Comparison of ENCODE assay signal across 19 cellular contexts in the genomic region with DNA sequence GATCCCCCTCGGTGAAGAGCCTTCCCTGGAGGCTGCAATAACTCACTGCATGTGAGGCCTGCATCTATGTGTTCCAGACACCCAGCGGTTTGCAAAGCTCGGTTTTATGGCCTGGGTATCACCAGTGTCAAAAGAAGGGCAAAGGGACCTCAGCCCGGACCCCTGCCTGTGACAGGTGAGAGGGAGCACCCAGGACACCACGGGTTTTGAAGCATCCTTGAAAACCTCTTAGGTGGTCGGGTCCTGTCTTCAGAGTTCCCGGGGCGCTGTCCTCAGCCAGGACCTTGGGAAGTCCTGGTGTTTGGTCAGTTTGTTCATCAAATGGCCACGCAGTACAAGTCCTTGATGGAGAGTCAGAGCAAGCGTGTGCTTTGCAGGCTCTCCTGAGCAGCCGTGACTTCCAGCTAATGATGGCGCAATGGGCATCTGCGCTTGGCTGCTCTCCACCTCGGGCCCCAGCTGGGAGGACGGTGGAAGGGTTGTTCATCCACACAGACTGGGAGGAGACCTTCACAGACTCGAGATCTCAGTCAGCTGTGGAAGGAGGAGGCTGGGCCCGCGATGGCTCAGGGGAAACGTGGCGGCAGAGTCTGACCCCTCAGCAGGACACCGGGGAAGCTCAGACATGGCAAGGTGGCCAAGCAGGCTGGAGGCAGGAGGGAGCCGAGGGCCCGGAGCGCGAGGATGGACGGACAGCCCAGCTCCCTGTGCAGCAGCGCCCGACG.
DNase-seq lines count a peak whose midpoint lies in the region; ATAC-seq and TF ChIP-seq lines count a peak whose summit lies in the region.
"Had no signal": no experiment of that assay in that cellular context is flagged by ENCODE, and none has a peak within 500 bp of the region (broad histone marks: within the 10 kb centered on the region; RNA-seq: fewer than 3 reads in every experiment).

No MANE protein-coding gene starts in this region.

- H3K9ac ChIP-seq in IMR-90 (ENCODE audit: low read depth, low read length): no peak overlapping the region

- H2BK15ac ChIP-seq in IMR-90 (ENCODE audit: low read depth, low read length): no peak overlapping the region

- H3K27ac ChIP-seq in IMR-90 (ENCODE audit: insufficient read depth, low read length): no peak overlapping the region
- H3K27ac ChIP-seq: colonic mucosa, epithelial cell of prostate, Peyer's patch, sigmoid colon, suprapubic skin, VCaP had no signal

- dilution Hi-C loops in IMR-90 (cut with HindIII; ENCODE audit: low sequenced_read_pairs, unreplicated experiment): no loop called here

- no peaks in the 10 kb centered on the region for H3K36me3 Mint-ChIP-seq in nephron progenitor cell (ENCODE audit: low read depth)

- ATAC-seq in IMR-90 (ENCODE audit: low read depth): peak; percentile 17; the same call in 1 of the 2 replicates
- no peak for ATAC-seq in GM21825 (IDR thresholded peaks at IDR 0.05; ENCODE audit: unreplicated experiment)
- ATAC-seq in GM19324 (IDR thresholded peaks at IDR 0.05; ENCODE audit: low FRiP score, unreplicated experiment): no peak
- ATAC-seq: activated CD8-positive, alpha-beta T cell treated with anti-CD3 and anti-CD28 coated beads for 36 hours had no signal

- DNase-seq in BJ (ENCODE audit: low read depth) (peak; percentile 10), IMR-90 (peak; percentile 55), fibroblast of gingiva (ENCODE audit: low read depth) (peak; percentile 32), nephron progenitor cell (no peak), AG08396 (ENCODE audit: low spot score) (no peak)
- DNase-seq: activated CD8-positive, alpha-beta T cell treated with anti-CD3 and anti-CD28 coated beads for 36 hours; colonic mucosa; DMS153; MM.1S; NCI-H2029 treated with DMSO at 0.1 percent for 48 hours; occipital lobe; Peyer's patch; sigmoid colon; stimulated activated CD4-positive, alpha-beta T cell treated with anti-CD3 and anti-CD28 coated beads, Interleukin-4, amount 100 ng/mL, for 4 hours had no signal

- TF ChIP-seq RAD21 in IMR-90 (IDR thresholded peaks at IDR 0.05; ENCODE audit: low read length): no peak

- H3K4me2 ChIP-seq in IMR-90 (ENCODE audit: low read depth, low read length): no peak overlapping the region

- no peak for TF ChIP-seq POLR2A in IMR-90 (IDR thresholded peaks at IDR 0.05; ENCODE audit: low read depth, low read length)

- H3K4me1 Mint-ChIP-seq in nephron progenitor cell: peaks cover 9% of the 10 kb centered on the region

- no peak overlapping the region for H4K91ac ChIP-seq in IMR-90 (ENCODE audit: insufficient read depth, low read depth, low read length)

- intact Hi-C loops in IMR-90 (cut with micrococcal nuclease): no loop called here

- POLR2A ChIA-PET in BJ (lab: Charles Lee): no interaction called here
- POLR2A ChIA-PET in IMR-90 (lab: Charles Lee; ENCODE audit: unreplicated experiment): no interaction called here

- H3K23ac ChIP-seq in IMR-90 (ENCODE audit: low read depth, low read length): no peak overlapping the region

- no peak overlapping the region for H2BK5ac ChIP-seq in IMR-90 (ENCODE audit: low read depth, low read length, poor library complexity, severe bottlenecking)

- no peak overlapping the region for H4K8ac ChIP-seq in IMR-90 (ENCODE audit: low read depth in 2 of 2, low read length in 2 of 2)

- H2BK20ac ChIP-seq in IMR-90 (ENCODE audit: low read depth, low read length): 0 out of 2 replicates have a peak overlapping the region, but pooled peaks have one; percentile 44

- in situ Hi-C loops in IMR-90 (cut with MboI; ENCODE audit: low sequenced_read_pairs): no loop called here

- no peaks in the 10 kb centered on the region for H3K27me3 ChIP-seq in BJ (ENCODE audit: control insufficient read depth, insufficient read depth, low read length)
- H3K27me3 ChIP-seq in IMR-90 (ENCODE audit: control insufficient read depth, insufficient read depth, low read length): no peaks in the 10 kb centered on the region
- H3K27me3 ChIP-seq: colonic mucosa, Peyer's patch, sigmoid colon had no signal

- peaks cover 16% of the 10 kb centered on the region for H3K9me1 ChIP-seq in IMR-90 (ENCODE audit: insufficient read depth, low read length)

- no peak overlapping the region for H3K4me3 Mint-ChIP-seq in nephron progenitor cell
- H3K4me3 Mint-ChIP-seq: activated CD8-positive, alpha-beta T cell treated with anti-CD3 and anti-CD28 coated beads for 36 hours had no signal

- H2AK9ac ChIP-seq in IMR-90 (replicated peaks; ENCODE audit: low read depth, low read length, poor library complexity): no peak overlapping the region

- peak overlapping the region; percentile 71 for H2AFZ ChIP-seq in IMR-90 (replicated peaks; ENCODE audit: low read length, poor library complexity)

- H3K4ac ChIP-seq in IMR-90 (ENCODE audit: low read depth, low read length): no peak overlapping the region

- no peaks in the 10 kb centered on the region for H3K79me1 ChIP-seq in IMR-90 (ENCODE audit: low read depth in 1 of 2, low read length in 2 of 2)

- peaks cover 11% of the 10 kb centered on the region for H3K27me3 Mint-ChIP-seq in nephron progenitor cell (ENCODE audit: low read depth, poor library complexity)

- no peak overlapping the region for H3K18ac ChIP-seq in IMR-90 (ENCODE audit: low read depth, low read length)

- no TSS peak for BruUV-seq in IMR-90 (replicated peaks; lab: Mats Ljungman, UMichigan)

- H3K9me3 Mint-ChIP-seq in nephron progenitor cell: no peaks in the 10 kb centered on the region
- H3K9me3 Mint-ChIP-seq: activated CD8-positive, alpha-beta T cell treated with anti-CD3 and anti-CD28 coated beads for 36 hours had no signal

- CTCF ChIA-PET in BJ (lab: Yijun Ruan, JAX): interaction anchor here (0.6 kb wide), 1 partner anchor 21 kb away, joined by 3 read pairs; no protein-coding TSS in a partner anchor
- CTCF ChIA-PET in IMR-90 (lab: Yijun Ruan, JAX): no interaction called here

- H3K4me3 ChIP-seq in BJ (ENCODE audit: low read depth, low read length) (no peak overlapping the region), IMR-90 (ENCODE audit: insufficient read depth, low read depth, low read length) (no peak overlapping the region)
- H3K4me3 ChIP-seq: colonic mucosa, Peyer's patch, sigmoid colon, suprapubic skin had no signal

- no peak overlapping the region for H4K5ac ChIP-seq in IMR-90 (ENCODE audit: low read depth, low read length)

- H3K36me3 ChIP-seq in BJ (ENCODE audit: control insufficient read depth, insufficient read depth, low read length) (no peaks in the 10 kb centered on the region), IMR-90 (ENCODE audit: control insufficient read depth, insufficient read depth, low read length) (no peaks in the 10 kb centered on the region)
- H3K36me3 ChIP-seq: colonic mucosa, Peyer's patch, sigmoid colon, suprapubic skin had no signal

- no peaks in the 10 kb centered on the region; the same call in 1 of the 2 replicates for H4K20me1 ChIP-seq in IMR-90 (ENCODE audit: insufficient read depth, low read length)

- no peaks in the 10 kb centered on the region for H3K9me3 ChIP-seq in IMR-90 (ENCODE audit: control insufficient read depth, insufficient read depth, low read length)
- H3K9me3 ChIP-seq: colonic mucosa, Peyer's patch, sigmoid colon, suprapubic skin had no signal

- H3K27ac Mint-ChIP-seq in nephron progenitor cell: peak overlapping the region; percentile 66
- H3K27ac Mint-ChIP-seq: activated CD8-positive, alpha-beta T cell treated with anti-CD3 and anti-CD28 coated beads for 36 hours had no signal

- peak overlapping the region; percentile 39; the same call in 1 of the 2 replicates for H2AK5ac ChIP-seq in IMR-90 (ENCODE audit: low read depth, low read length)

- WGBS in IMR-90 (ENCODE audit: extremely low coverage in 2 of 2, insufficient read length in 1 of 2), 2 experiments: 90% methylated on average over 18 of the region's 29 CpGs; no CpG with 5 or more reads in 1 of the 2 experiments

- H3K56ac ChIP-seq in IMR-90 (ENCODE audit: extremely low read depth, insufficient read depth, low read length): no peak overlapping the region

- H2BK120ac ChIP-seq in IMR-90 (ENCODE audit: low read depth, low read length): peak overlapping the region; percentile 38; the same call in 1 of the 2 replicates

- TF ChIP-seq CTCF in BJ (IDR thresholded peaks at IDR 0.05; ENCODE audit: insufficient read depth, low read depth, low read length) (no peak), IMR-90 (conservative IDR thresholded peaks at IDR 0.05; ENCODE audit: low read depth, low read length) (no peak), nephron progenitor cell (IDR thresholded peaks at IDR 0.05) (no peak)

- H3K4me1 ChIP-seq in IMR-90 (ENCODE audit: control insufficient read depth, insufficient read depth, low read length): peaks cover 11% of the 10 kb centered on the region
- H3K4me1 ChIP-seq: colonic mucosa, Peyer's patch had no signal

- no peak overlapping the region for H3K14ac ChIP-seq in IMR-90 (replicated peaks; ENCODE audit: low read depth, low read length)

TF ChIP-seq in IMR-90, 13 proteins besides CTCF, POLR2A, EP300 and RAD21:
- TF ChIP-seq CEBPB (IDR thresholded peaks at IDR 0.05; ENCODE audit: low read depth, low read length) (peak; percentile 90), CHD1 (IDR thresholded peaks at IDR 0.05; ENCODE audit: low read depth, low read length) (no peak), MXI1 (IDR thresholded peaks at IDR 0.05; ENCODE audit: borderline replicate concordance, low read depth, low read length) (no peak), MAFK (IDR thresholded peaks at IDR 0.05; ENCODE audit: low read depth, low read length) (no peak)

Comparison
In these comparisons a context has a peak if more than half of its experiments do, and no peak if none do; other contexts are left out.
1. DNase-seq: peak in BJ (single experiment), IMR-90 (single experiment) and fibroblast of gingiva (single experiment); none in nephron progenitor cell (single experiment) and AG08396 (single experiment).